In genomic region chr1:2946291-2946690, GRCh38 we compare ENCODE assay signal across 17 cellular contexts.
DNase-seq lines count a peak whose midpoint lies in the region; ATAC-seq and TF ChIP-seq lines count a peak whose summit lies in the region.
"Had no signal": no experiment of that assay in that cellular context is flagged by ENCODE, and none has a peak within 500 bp of the region (broad histone marks: within the 10 kb centered on the region; RNA-seq: fewer than 3 reads in every experiment).

No MANE protein-coding gene starts in this region.

- H3K27me3 ChIP-seq in WERI-Rb-1 (ENCODE audit: insufficient read depth, low read depth, severe bottlenecking) (no peaks in the 10 kb centered on the region), mesendoderm (ENCODE audit: insufficient read depth, low read length, poor library complexity) (no peaks in the 10 kb centered on the region)

- H3K4me2 ChIP-seq in mesendoderm (ENCODE audit: low read length): no peak overlapping the region

- no peak overlapping the region for H2BK15ac ChIP-seq in mesendoderm (replicated peaks; ENCODE audit: low read depth)

- H3K4ac ChIP-seq in mesendoderm (ENCODE audit: low read depth, low read length): no peak overlapping the region

- ATAC-seq in Right ventricle myocardium superior (ENCODE audit: poor library complexity) (no peak), left cardiac atrium (no peak), GM18868 (IDR thresholded peaks at IDR 0.05; ENCODE audit: unreplicated experiment) (no peak)

- no peak overlapping the region for H2BK5ac ChIP-seq in mesendoderm (ENCODE audit: low read length)

- peak; percentile 51 for TF ChIP-seq CTCF in WERI-Rb-1 (IDR thresholded peaks at IDR 0.05; ENCODE audit: low read depth, low read length)

- no peak overlapping the region for H3K4me3 ChIP-seq in WERI-Rb-1 (ENCODE audit: low read depth, low read length)
- no peak overlapping the region for H3K4me3 ChIP-seq in mesendoderm (ENCODE audit: low read length)

- no peaks in the 10 kb centered on the region for H3K79me1 ChIP-seq in mesendoderm (ENCODE audit: low read length)

- intact Hi-C loops in Right ventricle myocardium superior (cut with DNase I) (no loop called here), left cardiac atrium (cut with DNase I) (no loop called here)

- no peak overlapping the region for H2AK5ac ChIP-seq in mesendoderm (ENCODE audit: low read length)

- H3K4me1 ChIP-seq in mesendoderm (ENCODE audit: control insufficient read depth, low read depth, low read length): no peaks in the 10 kb centered on the region

- no peak overlapping the region for H4K5ac ChIP-seq in mesendoderm (ENCODE audit: low read length)

- no peak overlapping the region for H2BK120ac ChIP-seq in mesendoderm (ENCODE audit: low read depth, low read length)

- H3K56ac ChIP-seq in mesendoderm (ENCODE audit: low read length): no peak overlapping the region

- no peak overlapping the region for H3K9ac ChIP-seq in mesendoderm (ENCODE audit: low read length)

- DNase-seq in Right ventricle myocardium superior: peak; percentile 10
- no peak for DNase-seq in left cardiac atrium
- DNase-seq in WERI-Rb-1: no peak
- peak; percentile 24 for DNase-seq in mesendoderm
- DNase-seq in amniotic stem cell (lab: John Stamatoyannopoulos, UW): no peak
- no peak for DNase-seq in DMS153 treated with DMSO at 0.1 percent for 48 hours (lab: John Stamatoyannopoulos, UW; ENCODE audit: unreplicated experiment)
- DNase-seq in NCI-H2227 (lab: John Stamatoyannopoulos, UW; ENCODE audit: unreplicated experiment): no peak
- DNase-seq: DMS53, Kasumi-1, MM.1S, NCI-H1092 treated with DMSO at 0.1 percent for 48 hours, NCI-H1694 treated with DMSO at 0.1 percent for 48 hours, NCI-H2107, NCI-H226, NCI-H526, SIG-M5 had no signal

- H4K8ac ChIP-seq in mesendoderm (ENCODE audit: low read depth, low read length): no peak overlapping the region

- H3K18ac ChIP-seq in mesendoderm (ENCODE audit: low read length): no peak overlapping the region

- WGBS in mesendoderm (ENCODE audit: extremely low coverage, insufficient coverage, low lambda C conversion rate): no CpG with 5 or more reads among the region's 16 CpGs

- no peak overlapping the region for H3K27ac ChIP-seq in WERI-Rb-1
- no peak overlapping the region for H3K27ac ChIP-seq in mesendoderm (ENCODE audit: low read depth, low read length)

- no peaks in the 10 kb centered on the region for H3K9me3 ChIP-seq in WERI-Rb-1 (ENCODE audit: severe bottlenecking)

- H3K23ac ChIP-seq in mesendoderm (ENCODE audit: low read length): no peak overlapping the region

- no peaks in the 10 kb centered on the region for H3K79me2 ChIP-seq in mesendoderm (ENCODE audit: control insufficient read depth, insufficient read depth, low read length)

- H3K36me3 ChIP-seq in WERI-Rb-1 (no peaks in the 10 kb centered on the region), mesendoderm (ENCODE audit: control insufficient read depth, insufficient read depth, low read length) (no peaks in the 10 kb centered on the region)

Comparison
In these comparisons a context has a peak if more than half of its experiments do, and no peak if none do; other contexts are left out.
1. DNase-seq: peak in Right ventricle myocardium superior (single experiment) and mesendoderm (single experiment); none in left cardiac atrium (single experiment), WERI-Rb-1 (single experiment), amniotic stem cell (single experiment), DMS153 treated with DMSO at 0.1 percent for 48 hours (single experiment) and NCI-H2227 (single experiment).